ENCODE assay signal across 33 cellular contexts in genomic region chr17:38568845-38569510, GRCh38. TPM values are rescaled to one million over a fixed set of nuclear protein-coding genes. Genes with fewer than 3 reads are reported as not detected.
DNase-seq lines count a peak whose midpoint lies in the region; ATAC-seq and FAIRE-seq lines count a peak whose summit lies in the region.
"Had no signal": no experiment of that assay in that cellular context is flagged by ENCODE, and none has a peak within 500 bp of the region (broad histone marks: within the 10 kb centered on the region; RNA-seq: fewer than 3 reads in every experiment).

No MANE protein-coding gene starts in this region.

- ATAC-seq in HG02678 (IDR thresholded peaks at IDR 0.05; ENCODE audit: unreplicated experiment) (no peak), HG03439 (IDR thresholded peaks at IDR 0.05; ENCODE audit: unreplicated experiment) (no peak)
- ATAC-seq: activated CD4-positive, alpha-beta T cell treated with anti-CD3 and anti-CD28 coated beads for 36 hours; activated naive CD4-positive, alpha-beta T cell treated with anti-CD3 and anti-CD28 coated beads, Interleukin-2, amount 50 U/mL, for 72 hours; gastroesophageal sphincter; GM12878; pancreas; right lobe of liver; Right ventricle myocardium inferior; stimulated activated effector memory CD8-positive, alpha-beta T cell treated with anti-CD3 and anti-CD28 coated beads, Interleukin-12 subunit alpha, Interleukin-12 subunit beta, amount 100 ng/mL, for 72 hours had no signal

- no peak for FAIRE-seq in GM19239 (lab: Jason Lieb, UNC)
- FAIRE-seq: endothelial cell of umbilical vein, GM12878, islet of Langerhans, pancreas, urothelium cell line had no signal

- peak overlapping the region; percentile 98 for H3K27ac ChIP-seq in cingulate gyrus (ENCODE audit: low read depth, low read length)
- H3K27ac ChIP-seq: ascending aorta, C4-2B, gastroesophageal sphincter, pancreas, PC-9, right lobe of liver, thoracic aorta had no signal

- in situ Hi-C loops in G401 (cut with HindIII; ENCODE audit: low sequenced_read_pairs), result no loop called here

- peak; percentile 83 for DNase-seq in G401 (ENCODE audit: low spot score)
- peak; percentile 23 for DNase-seq in NCI-H524 treated with DMSO at 0.1 percent for 48 hours (lab: John Stamatoyannopoulos, UW)
- DNase-seq in occipital lobe (lab: John Stamatoyannopoulos, UW), result peak; percentile 65
- DNase-seq in GM19239 (ENCODE audit: insufficient read length, low spot score), result no peak
- DNase-seq in HPDE6-E6E7 (ENCODE audit: extremely low spot score), result no peak
- DNase-seq: activated CD4-positive, alpha-beta T cell treated with anti-CD3 and anti-CD28 coated beads for 36 hours; activated T-cell treated with anti-CD3 and anti-CD28 coated beads for 4 hours; central memory CD4-positive, alpha-beta T cell; HFFc6; IMR-90; NCI-H1048; NCI-H187 treated with DMSO at 0.1 percent for 48 hours; NCI-H226; NK-92 treated with Interleukin-12 subunit alpha and Interleukin-12 subunit beta, amount 100 ng/mL, for 24 hours; pancreas; PC-9; right lobe of liver; stimulated activated CD4-positive, alpha-beta T cell treated with anti-CD3 and anti-CD28 coated beads, Interleukin-4, amount 100 ng/mL, for 24 hours had no signal

RNA-seq across cellular contexts. Expression of gene SRCIN1, which starts 36.8 kb away (rescaled TPM):
- 8.9 and 12.4 TPM in 2 replicates for total RNA-seq in G401 (2014; rRNA removed; shearing (Covaris generic))
- total RNA-seq in occipital lobe, result 24.5 TPM
- total RNA-seq: ascending aorta, HFFc6, IMR-90, mononuclear cell, thoracic aorta had no signal

Comparison
In these comparisons a context has a peak if more than half of its experiments do, and no peak if none do; other contexts are left out.
1. DNase-seq: peak in G401 (single experiment), NCI-H524 treated with DMSO at 0.1 percent for 48 hours (single experiment) and occipital lobe (single experiment); none in GM19239 (single experiment) and HPDE6-E6E7 (single experiment).